ENCODE assay signal across 8 cellular contexts in the genomic region with DNA sequence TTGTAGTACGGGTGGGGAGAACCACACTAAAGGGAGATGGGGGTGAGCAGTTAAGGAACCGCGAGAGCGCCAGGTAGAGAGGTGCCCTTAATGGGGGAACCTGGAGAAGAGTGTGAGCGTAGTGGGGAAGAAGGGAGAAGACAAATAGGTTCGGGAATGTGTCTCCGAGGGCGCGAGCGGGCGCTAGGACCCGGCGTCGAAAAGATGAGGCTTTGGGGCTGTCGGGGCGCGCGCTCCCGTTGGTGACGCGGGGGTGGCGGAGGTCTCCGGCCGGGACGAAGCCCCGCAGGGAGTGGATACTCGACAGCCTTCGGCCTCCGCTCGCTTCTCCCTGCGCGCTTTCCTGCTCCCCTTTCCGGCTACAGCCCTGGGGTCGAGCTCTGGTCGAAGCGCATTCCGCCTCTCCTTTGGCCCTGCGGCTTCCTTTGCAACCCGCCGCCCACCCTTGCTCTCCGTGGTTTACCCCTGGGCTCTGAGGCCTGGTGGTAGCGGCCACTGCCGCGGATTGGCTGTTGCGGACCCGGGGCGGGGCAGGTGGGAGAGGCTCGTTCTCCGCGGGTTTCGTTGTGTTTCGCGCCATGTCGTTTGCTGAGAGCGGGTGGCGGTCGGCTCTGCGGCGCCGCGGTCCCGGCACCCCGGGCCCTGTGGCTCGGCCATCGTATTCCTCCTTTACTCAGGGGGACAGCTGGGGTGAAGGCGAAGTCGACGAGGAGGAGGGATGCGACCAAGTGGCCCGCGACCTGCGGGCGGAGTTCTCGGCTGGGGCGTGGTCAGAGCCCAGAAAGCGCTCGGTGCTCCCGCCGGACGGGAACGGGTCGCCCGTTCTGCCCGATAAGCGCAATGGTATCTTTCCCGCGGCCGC. TPM values are rescaled to one million over a fixed set of nuclear protein-coding genes. Genes with fewer than 3 reads are reported as not detected.
DNase-seq lines count a peak whose midpoint lies in the region; ATAC-seq, FAIRE-seq and TF ChIP-seq lines count a peak whose summit lies in the region.

Gene ARL6IP6, plus strand, starts transcription at position 574 of the 862 bp plus-strand sequence. Its CDS starts 5 bp downstream, at position 579.

- peaks cover 35% of the 10 kb centered on the region for H3K36me3 Mint-ChIP-seq in activated naive CD4-positive, alpha-beta T cell treated with anti-CD3 and anti-CD28 coated beads, Interleukin-2, amount 10 ng/mL, durations not matched to agents 7 days and 5 days

- peak within 1 kb of the TSS; percentile 94 for H3K9ac ChIP-seq in SK-N-MC (ENCODE audit: insufficient read length)

- H3K27me3 ChIP-seq in neutrophil = no peaks in the 10 kb centered on the region

- CTCF ChIA-PET in activated naive CD4-positive, alpha-beta T cell treated with anti-CD3 and anti-CD28 coated beads, Interleukin-2, amount 10 ng/mL, durations not matched to agents 7 days and 5 days (lab: Charles Lee) = interaction anchor here (2.8 to 3.8 kb wide), 3 partner anchors 11 to 24 kb away, joined by 9 to 10 read pairs (median 9); no protein-coding TSS in a partner anchor

- H3K27me3 Mint-ChIP-seq in activated naive CD4-positive, alpha-beta T cell treated with anti-CD3 and anti-CD28 coated beads, Interleukin-2, amount 10 ng/mL, durations not matched to agents 7 days and 5 days = peaks cover 9% of the 10 kb centered on the region

- H3K27ac ChIP-seq in SK-N-MC (peak within 1 kb of the TSS; percentile 94), neutrophil (peak within 1 kb of the TSS; percentile 98)

- ATAC-seq in HG02588 (IDR thresholded peaks at IDR 0.05; ENCODE audit: unreplicated experiment) = peak; percentile 67

- H3K4me3 Mint-ChIP-seq in activated naive CD4-positive, alpha-beta T cell treated with anti-CD3 and anti-CD28 coated beads, Interleukin-2, amount 10 ng/mL, durations not matched to agents 7 days and 5 days = peak within 1 kb of the TSS; percentile 96

- H3K9me3 ChIP-seq in SK-N-MC (ENCODE audit: low read depth, low read length) (no peaks in the 10 kb centered on the region), neutrophil (no peaks in the 10 kb centered on the region)

- FAIRE-seq in frontal cortex (lab: Jason Lieb, UNC) = no peak

- TF ChIP-seq CTCF in neutrophil (IDR thresholded peaks at IDR 0.05) (no peak), subcutaneous adipose tissue (IDR thresholded peaks at IDR 0.05; ENCODE audit: low read depth) (no peak)

- peaks cover 59% of the 10 kb centered on the region for H3K4me1 Mint-ChIP-seq in activated naive CD4-positive, alpha-beta T cell treated with anti-CD3 and anti-CD28 coated beads, Interleukin-2, amount 10 ng/mL, durations not matched to agents 7 days and 5 days

- H3K4me3 ChIP-seq in GM08714 (ENCODE audit: low read length) (peak within 1 kb of the TSS; percentile 62), SK-N-MC (peak within 1 kb of the TSS; percentile 98), neutrophil (ENCODE audit: low read depth in 1 of 2, low read length in 1 of 2) (peak within 1 kb of the TSS; percentile 96 to 98)

- no peaks in the 10 kb centered on the region for H3K9me3 Mint-ChIP-seq in activated naive CD4-positive, alpha-beta T cell treated with anti-CD3 and anti-CD28 coated beads, Interleukin-2, amount 10 ng/mL, durations not matched to agents 7 days and 5 days

- H3K4me1 ChIP-seq in neutrophil (ENCODE audit: control insufficient read depth in 1 of 2, insufficient read depth in 1 of 2, low read depth in 1 of 2, low read length in 1 of 2) = peaks cover 61 to 63% of the 10 kb centered on the region in 2 experiments

- peaks cover 49% of the 10 kb centered on the region for H3K36me3 ChIP-seq in SK-N-MC (ENCODE audit: insufficient read depth, low read length)
- H3K36me3 ChIP-seq in neutrophil = peaks cover 10% of the 10 kb centered on the region

- DNase-seq in NCI-H1048 (lab: John Stamatoyannopoulos, UW) = peak; percentile 70
- DNase-seq in SK-N-MC (ENCODE audit: low read depth, low spot score) = peak; percentile 60
- peak; percentile 95 for DNase-seq in activated naive CD4-positive, alpha-beta T cell treated with anti-CD3 and anti-CD28 coated beads, Interleukin-2, amount 10 ng/mL, durations not matched to agents 7 days and 5 days
- DNase-seq in frontal cortex (ENCODE audit: low spot score in 2 of 2) = peak; percentile 80 to 83

- peak within 1 kb of the TSS; percentile 97 for H3K27ac Mint-ChIP-seq in activated naive CD4-positive, alpha-beta T cell treated with anti-CD3 and anti-CD28 coated beads, Interleukin-2, amount 10 ng/mL, durations not matched to agents 7 days and 5 days

RNA-seq across cellular contexts. Expression of gene ARL6IP6, which starts in this region (rescaled TPM):
- total RNA-seq in frontal cortex (59.5 TPM), subcutaneous adipose tissue (10 to 100 TPM in 3 of 4 donors, 1 to 10 TPM in 1; 9.6 to 23.1 (median 16.2) TPM)

Comparison
In these comparisons a context has a peak if more than half of its experiments do, and no peak if none do; other contexts are left out.
1. Peak in every context shown above with its lines: DNase-seq, ATAC-seq, H3K4me3 ChIP-seq and H3K27ac ChIP-seq.